In genomic region chr2:174049895-174050294, GRCh38 we compare ENCODE assay signal across 30 cellular contexts.
"Had no signal": no experiment of that assay in that cellular context is flagged by ENCODE, and none has a peak within 500 bp of the region (broad histone marks: within the 10 kb centered on the region; RNA-seq: fewer than 3 reads in every experiment).

No MANE protein-coding gene starts in this region.

- H3K9me3 Mint-ChIP-seq: natural killer cell treated with Interleukin-12 subunit alpha and Interleukin-12 subunit beta and Interleukin-15 and Interleukin-18, amount 100 ng/mL, for 72 hours; neural crest cell; stimulated activated effector memory CD8-positive, alpha-beta T cell treated with anti-CD3 and anti-CD28 coated beads, Interleukin-12 subunit alpha, Interleukin-12 subunit beta, amount 100 ng/mL, for 72 hours had no signal

- H3K36me3 Mint-ChIP-seq: naive thymus-derived CD8-positive, alpha-beta T cell; natural killer cell treated with Interleukin-12 subunit alpha and Interleukin-12 subunit beta and Interleukin-15 and Interleukin-18, amount 100 ng/mL, for 72 hours; stimulated activated effector memory CD8-positive, alpha-beta T cell treated with anti-CD3 and anti-CD28 coated beads, Interleukin-12 subunit alpha, Interleukin-12 subunit beta, amount 100 ng/mL, for 72 hours had no signal

- H3K4me3 Mint-ChIP-seq: naive thymus-derived CD8-positive, alpha-beta T cell; nephron progenitor cell; neural crest cell; stimulated activated effector memory CD8-positive, alpha-beta T cell treated with anti-CD3 and anti-CD28 coated beads, Interleukin-12 subunit alpha, Interleukin-12 subunit beta, amount 100 ng/mL, for 72 hours; stimulated activated naive CD8-positive, alpha-beta T cell treated with anti-CD3 and anti-CD28 coated beads, Interleukin-15, amount 100 ng/mL, for 72 hours had no signal

- H3K36me3 ChIP-seq: ovary, right lobe of liver, sigmoid colon, suprapubic skin, tibial artery, transverse colon, upper lobe of left lung, vagina had no signal

- H3K9ac ChIP-seq: parathyroid adenoma had no signal

- H3K4me1 Mint-ChIP-seq: naive thymus-derived CD8-positive, alpha-beta T cell; stimulated activated effector memory CD8-positive, alpha-beta T cell treated with anti-CD3 and anti-CD28 coated beads, Interleukin-12 subunit alpha, Interleukin-12 subunit beta, amount 100 ng/mL, for 72 hours; stimulated activated naive CD8-positive, alpha-beta T cell treated with anti-CD3 and anti-CD28 coated beads, Interleukin-15, amount 100 ng/mL, for 72 hours had no signal

- ATAC-seq: naive thymus-derived CD8-positive, alpha-beta T cell; natural killer cell treated with Interleukin-12 subunit alpha and Interleukin-12 subunit beta and Interleukin-15 and Interleukin-18, amount 100 ng/mL, for 72 hours; psoas muscle; right cardiac atrium; right lobe of liver; stimulated activated effector memory CD8-positive, alpha-beta T cell treated with anti-CD3 and anti-CD28 coated beads, Interleukin-12 subunit alpha, Interleukin-12 subunit beta, amount 100 ng/mL, for 72 hours; stimulated activated naive CD8-positive, alpha-beta T cell treated with anti-CD3 and anti-CD28 coated beads, Interleukin-15, amount 100 ng/mL, for 72 hours; stimulated activated naive CD8-positive, alpha-beta T cell treated with anti-CD3 and anti-CD28 coated beads, Interleukin-15, Interleukin-2, amounts not matched to agents 100 U/mL and 50 U/mL, for 24 hours had no signal

- H3K4me3 ChIP-seq: ovary, psoas muscle, right lobe of liver, sigmoid colon, suprapubic skin, testis, tibial artery, transverse colon, upper lobe of left lung, vagina had no signal

- H2AFZ ChIP-seq: parathyroid adenoma had no signal

- FAIRE-seq: small intestine, urothelium cell line had no signal

- H3K79me2 ChIP-seq: parathyroid adenoma had no signal

- DNase-seq: naive thymus-derived CD8-positive, alpha-beta T cell; nephron progenitor cell; occipital lobe; ovary; posterior cingulate gyrus; psoas muscle; right cardiac atrium; right lobe of liver; sigmoid colon; small intestine; stimulated activated CD4-positive, alpha-beta T cell treated with anti-CD3 and anti-CD28 coated beads, Interleukin-15, amount 100 ng/mL, for 24 hours; stimulated activated CD4-positive, alpha-beta T cell treated with anti-CD3 and anti-CD28 coated beads, Interleukin-2, amount 100 ng/mL, for 24 hours; stimulated activated CD4-positive, alpha-beta T cell treated with anti-CD3 and anti-CD28 coated beads, Interleukin-2, amount 100 ng/mL, for 48 hours; stimulated activated CD4-positive, alpha-beta T cell treated with anti-CD3 and anti-CD28 coated beads, Interleukin-4, amount 100 ng/mL, for 24 hours; stimulated activated naive CD4-positive, alpha-beta T cell; stimulated activated naive CD8-positive, alpha-beta T cell treated with anti-CD3 and anti-CD28 coated beads, Interleukin-15, amount 100 ng/mL, for 72 hours; stimulated activated naive CD8-positive, alpha-beta T cell treated with anti-CD3 and anti-CD28 coated beads, Interleukin-15, Interleukin-2, amounts not matched to agents 100 U/mL and 50 U/mL, for 24 hours; substantia nigra; testis; tibial artery; transverse colon; upper lobe of left lung had no signal

- H3K27me3 ChIP-seq: ovary, right lobe of liver, sigmoid colon, suprapubic skin, testis, tibial artery, transverse colon, upper lobe of left lung, vagina had no signal

- H3K27ac ChIP-seq: ovary, parathyroid adenoma, psoas muscle, right lobe of liver, sigmoid colon, suprapubic skin, testis, tibial artery, transverse colon, upper lobe of left lung, vagina had no signal

- H3K27ac Mint-ChIP-seq: naive thymus-derived CD8-positive, alpha-beta T cell; natural killer cell treated with Interleukin-12 subunit alpha and Interleukin-12 subunit beta and Interleukin-15 and Interleukin-18, amount 100 ng/mL, for 72 hours; nephron progenitor cell; progenitor cell of endocrine pancreas; stimulated activated effector memory CD8-positive, alpha-beta T cell treated with anti-CD3 and anti-CD28 coated beads, Interleukin-12 subunit alpha, Interleukin-12 subunit beta, amount 100 ng/mL, for 72 hours; stimulated activated naive CD8-positive, alpha-beta T cell treated with anti-CD3 and anti-CD28 coated beads, Interleukin-15, amount 100 ng/mL, for 72 hours had no signal

- H3K9me3 ChIP-seq: ovary, psoas muscle, right lobe of liver, sigmoid colon, suprapubic skin, testis, tibial artery, transverse colon, upper lobe of left lung, vagina had no signal

- H3K4me1 ChIP-seq: parathyroid adenoma, psoas muscle, right lobe of liver, tibial artery had no signal
